ENCODE assay signal across 1 cellular context in genomic region chr15:45129651-45130129, GRCh38.
TF ChIP-seq lines count a peak whose summit lies in the region.

TSS of gene DUOX1 (plus strand) at chr15:45129994. CDS start at chr15:45131967, 1,973 bp downstream.
TSS of gene DUOXA1 (minus strand) at chr15:45129879. CDS start at chr15:45123014, 6,865 bp downstream.

TF ChIP-seq in HepG2, 621 proteins besides CTCF, POLR2A, EP300 and RAD21:
- no peak for TF ChIP-seq HNF4G (IDR thresholded peaks at IDR 0.05; ENCODE audit: borderline replicate concordance, low read depth, low read length)
- TF ChIP-seq HNF4G (CRISPR knock-in tag; IDR thresholded peaks at IDR 0.05; ENCODE audit: borderline replicate concordance, low read depth): no peak
- no peak for TF ChIP-seq GATAD2A (CRISPR knock-in tag; IDR thresholded peaks at IDR 0.05)
- no peak for TF ChIP-seq ZNF572 (CRISPR knock-in tag; IDR thresholded peaks at IDR 0.05)
- no peak for TF ChIP-seq ZNF343 (CRISPR knock-in tag; IDR thresholded peaks at IDR 0.05)
- no peak for TF ChIP-seq NRL (CRISPR knock-in tag; IDR thresholded peaks at IDR 0.05; ENCODE audit: borderline replicate concordance)
- TF ChIP-seq PBX3 (CRISPR knock-in tag; IDR thresholded peaks at IDR 0.05; ENCODE audit: borderline replicate concordance): no peak
- no peak for TF ChIP-seq SRY (CRISPR knock-in tag; IDR thresholded peaks at IDR 0.05)
- TF ChIP-seq ZEB1 (IDR thresholded peaks at IDR 0.05; ENCODE audit: insufficient replicate concordance, low read depth): no peak
- no peak for TF ChIP-seq BORCS8-MEF2B (CRISPR knock-in tag; IDR thresholded peaks at IDR 0.05)
